Comparison of ENCODE assay signal across 16 cellular contexts in the genomic region with DNA sequence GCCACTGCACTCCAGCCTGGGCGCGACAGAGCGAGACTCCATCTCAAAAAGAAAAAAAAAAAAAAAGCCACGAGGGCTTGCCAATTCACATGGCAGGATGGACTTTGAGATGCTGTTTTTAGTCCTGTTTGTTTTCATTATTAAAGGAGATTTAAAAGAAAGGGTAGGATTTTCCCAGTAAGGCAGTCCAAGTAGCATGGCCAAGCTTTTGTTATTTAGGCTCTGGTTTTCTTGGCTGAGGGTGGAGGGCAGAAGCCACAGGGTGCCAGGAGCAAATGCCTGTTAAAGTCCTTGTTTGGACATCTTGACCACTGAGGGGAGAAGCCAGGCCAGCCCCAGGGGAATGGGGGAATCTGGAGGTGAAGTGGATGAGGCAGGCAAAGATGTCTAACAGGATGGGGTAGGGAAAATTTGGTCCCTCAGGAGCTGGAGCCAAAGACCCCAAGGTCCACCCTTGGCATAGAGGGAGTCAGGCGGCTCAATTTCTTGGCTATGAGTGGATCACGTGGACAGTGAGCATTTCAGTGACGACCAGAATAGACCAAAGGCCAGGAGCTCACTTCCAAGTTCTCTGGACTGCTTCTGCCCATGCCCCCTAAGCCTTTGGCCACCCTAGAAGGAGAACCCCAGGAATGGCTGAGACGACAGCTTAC. TPM values are rescaled to one million over a fixed set of nuclear protein-coding genes. Genes with fewer than 3 reads are reported as not detected.
A peak's percentile ranks its signal among the peaks of the same experiment; 100 is the strongest.
DNase-seq lines count a peak whose midpoint lies in the region; ATAC-seq and TF ChIP-seq lines count a peak whose summit lies in the region.
"Had no signal": no experiment of that assay in that cellular context is flagged by ENCODE, and none has a peak within 500 bp of the region (broad histone marks: within the 10 kb centered on the region; RNA-seq: fewer than 3 reads in every experiment).

No MANE protein-coding gene starts in this region.

- DNase-seq in body of pancreas (no peak), right cardiac atrium (peak; percentile 41 to 78 (median 69)), pons (ENCODE audit: low spot score) (peak; percentile 63), tibial artery (peak; percentile 87 to 97), ACHN (no peak), HUDEP-2 (lab: John Stamatoyannopoulos, UW; ENCODE audit: unreplicated experiment in 76 of 76) (no peak)
- DNase-seq: activated CD4-positive, alpha-beta T cell treated with anti-CD3 and anti-CD28 coated beads, Interleukin-2, amount 10 ng/mL, durations not matched to agents 7 days and 5 days; CD4-positive, alpha-beta memory T cell; GM23248; NCI-H2029 treated with DMSO at 0.1 percent for 48 hours; stimulated activated CD8-positive, alpha-beta memory T cell treated with anti-CD3 and anti-CD28 coated beads, Interleukin-4, amount 100 ng/mL, for 48 hours had no signal

- intact Hi-C loops in body of pancreas (cut with DNase I) = no loop called here
- intact Hi-C loops in right cardiac atrium (cut with DNase I) = loop anchor here in 2 of 4 donors (10.0 kb wide), 2 partner anchors 210 to 220 kb away; no protein-coding TSS in a partner anchor
- intact Hi-C loops in tibial artery (cut with DNase I; ENCODE audit: low total_unique reads) = loop anchor here (2.0 to 10.0 kb wide), 3 partner anchors 68 to 500 kb away; a partner anchor contains a TSS

- no peak for ATAC-seq in body of pancreas
- ATAC-seq in right cardiac atrium = peak; percentile 7 to 25
- no peak for ATAC-seq in GM19324 (IDR thresholded peaks at IDR 0.05; ENCODE audit: low FRiP score, unreplicated experiment)
- no peak for ATAC-seq in HG03159 (IDR thresholded peaks at IDR 0.05; ENCODE audit: unreplicated experiment)

- 68 to 69% methylated on average over 8 of the region's 8 CpGs for WGBS in body of pancreas, 2 donors
- WGBS in right cardiac atrium = 36% methylated on average over 8 of the region's 8 CpGs

- H3K4me3 ChIP-seq in body of pancreas (no peak overlapping the region), right cardiac atrium (ENCODE audit: low read length) (no peak overlapping the region), tibial artery (no peak overlapping the region)
- H3K4me3 ChIP-seq: GM23248, lung had no signal

- H3K9me3 ChIP-seq in body of pancreas (no peaks in the 10 kb centered on the region), right cardiac atrium (ENCODE audit: control insufficient read depth, low read length) (no peaks in the 10 kb centered on the region), tibial artery (no peaks in the 10 kb centered on the region)

- no peak for TF ChIP-seq POLR2A in body of pancreas (IDR thresholded peaks at IDR 0.05)

- no peaks in the 10 kb centered on the region for H3K27me3 ChIP-seq in body of pancreas
- no peaks in the 10 kb centered on the region for H3K27me3 ChIP-seq in right cardiac atrium (ENCODE audit: control insufficient read depth, insufficient read depth)
- no peaks in the 10 kb centered on the region for H3K27me3 ChIP-seq in tibial artery

- in situ Hi-C loops in ACHN (cut with HindIII; ENCODE audit: low pct_ligation_motif_present, low pct_unique_long_range_greater_than_20kb, low sequenced_read_pairs) = no loop called here

- H3K27ac ChIP-seq in body of pancreas = peak overlapping the region in 3 of 4 donors; percentile 68 to 78 (median 74)
- H3K27ac ChIP-seq in right cardiac atrium (ENCODE audit: low read length) = peak overlapping the region; percentile 57
- H3K27ac ChIP-seq in tibial artery = peak overlapping the region; percentile 88 to 89
- H3K27ac ChIP-seq: GM23248, RWPE1 had no signal

- H3K36me3 ChIP-seq in body of pancreas (replicated peaks in 1 of 2; ENCODE audit: insufficient read depth in 1 of 2, low read depth in 2 of 2) (no peaks in the 10 kb centered on the region), tibial artery (no peaks in the 10 kb centered on the region)

- TF ChIP-seq CTCF in body of pancreas (IDR thresholded peaks at IDR 0.05) (no peak), tibial artery (IDR thresholded peaks at IDR 0.05) (no peak)

- peaks cover 28% of the 10 kb centered on the region for H3K4me1 ChIP-seq in body of pancreas
- H3K4me1 ChIP-seq in right cardiac atrium (ENCODE audit: control insufficient read depth, insufficient read depth, low read length) = peaks cover 2% of the 10 kb centered on the region
- H3K4me1 ChIP-seq in tibial artery = peaks cover 0 to 42% (median 27%) of the 10 kb centered on the region in 4 donors

RNA-seq across cellular contexts. Expression of a gene that starts 20.8 kb away (rescaled TPM):
- total RNA-seq in body of pancreas (10 to 100 TPM; 32.9 to 43.2 TPM), right cardiac atrium (10 to 100 TPM in 3 of 4 donors, 1 to 10 TPM in 1; 6.3 to 13.8 (median 11.0) TPM)
- 11.8 TPM for polyA plus RNA-seq in right cardiac atrium
- total RNA-seq: GM23248, LHCN-M2 had no signal

RNA-seq across cellular contexts. Expression of a gene that starts 53.3 kb away (rescaled TPM):
- total RNA-seq in body of pancreas (not detected), right cardiac atrium (under 1 TPM in 1 of 4 donors, not detected in 3; 0.11 TPM)
- not detected for polyA plus RNA-seq in right cardiac atrium
- total RNA-seq: GM23248, LHCN-M2 had no signal
- polyA plus RNA-seq: CD4-positive, alpha-beta memory T cell had no signal

Comparison
In these comparisons a context has a peak if more than half of its experiments do, and no peak if none do; other contexts are left out.
1. ATAC-seq: peak in right cardiac atrium (2 of 2); none in body of pancreas (single experiment), GM19324 (single experiment) and HG03159 (single experiment).
2. DNase-seq: peak in right cardiac atrium (3 of 3), pons (single experiment) and tibial artery (2 of 2); none in body of pancreas (0 of 4), ACHN (single experiment) and HUDEP-2 (0 of 76).
3. Peak in every context shown above with its lines, with median percentiles within 50 percentile points of each other: H3K27ac ChIP-seq.